8 cellular contexts compared by ENCODE assay signal in genomic region chr16:67183627-67184452, GRCh38. TPM values are rescaled to one million over a fixed set of nuclear protein-coding genes. Genes with fewer than 3 reads are reported as not detected.
DNase-seq lines count a peak whose midpoint lies in the region; ATAC-seq lines count a peak whose summit lies in the region.

Gene MATCAP1, minus strand, starts transcription at chr16:67183963. Its CDS starts 3,353 bp downstream, at chr16:67180610.

- peak within 1 kb of the TSS; percentile 95 for H3K4me3 ChIP-seq in effector memory CD4-positive, alpha-beta T cell (ENCODE audit: insufficient read depth, low read depth, low read length, poor library complexity, severe bottlenecking)

- no peaks in the 10 kb centered on the region for H3K9me3 ChIP-seq in effector memory CD4-positive, alpha-beta T cell (ENCODE audit: control insufficient read depth, low read length)

- H3K27me3 ChIP-seq in effector memory CD4-positive, alpha-beta T cell (replicated peaks; ENCODE audit: control insufficient read depth, insufficient read depth, low read length, poor library complexity, severe bottlenecking) = no peaks in the 10 kb centered on the region

- peak within 1 kb of the TSS; percentile 95 for H3K27ac ChIP-seq in effector memory CD4-positive, alpha-beta T cell (ENCODE audit: insufficient read depth, low read length, poor library complexity, severe bottlenecking)

- peak; percentile 98 for DNase-seq in COLO829 (ENCODE audit: low spot score)
- DNase-seq in HT1080 (ENCODE audit: low read depth) = peak; percentile 97
- DNase-seq in NOMO-1 (lab: John Stamatoyannopoulos, UW; ENCODE audit: unreplicated experiment in 2 of 2) = peak; percentile 97 to 99
- peak; percentile 95 for DNase-seq in activated CD8-positive, alpha-beta memory T cell treated with anti-CD3 and anti-CD28 coated beads for 24 hours
- peak; percentile 87 to 91 (median 91) for DNase-seq in effector memory CD4-positive, alpha-beta T cell
- DNase-seq in medulla oblongata (ENCODE audit: extremely low spot score) = peak; percentile 98
- DNase-seq in stimulated activated CD4-positive, alpha-beta T cell treated with anti-CD3 and anti-CD28 coated beads, TNF-alpha, amount 100 ng/mL, for 48 hours (ENCODE audit: low read depth in 3 of 3) = peak; percentile 85 to 95 (median 89)

- peaks cover 16% of the 10 kb centered on the region for H3K4me1 ChIP-seq in effector memory CD4-positive, alpha-beta T cell (ENCODE audit: control insufficient read depth, insufficient read depth, low read length, poor library complexity, severe bottlenecking)

- ATAC-seq in GM21367 (IDR thresholded peaks at IDR 0.05; ENCODE audit: unreplicated experiment) = peak; percentile 79

- no peaks in the 10 kb centered on the region for H3K36me3 ChIP-seq in effector memory CD4-positive, alpha-beta T cell (ENCODE audit: control insufficient read depth, insufficient read depth, low read length)

RNA-seq across cellular contexts. Expression of gene MATCAP1, which starts in this region (rescaled TPM):
- 7.0 and 11.6 TPM in 2 replicates for total RNA-seq in HT1080 (2014; rRNA removed; shearing (Covaris generic))
- 5.1 and 6.6 TPM in 2 replicates for polyA plus RNA-seq in HT1080 (2015; cell fraction: cytosol; rRNA removed)
- polyA plus RNA-seq in HT1080 (2015; cell fraction: nucleus; rRNA removed) = 114 TPM in 2 replicates

Comparison
In these comparisons a context has a peak if more than half of its experiments do, and no peak if none do; other contexts are left out.
1. Peak in every context shown above with its lines: DNase-seq, ATAC-seq, H3K4me3 ChIP-seq and H3K27ac ChIP-seq.